Comparison of ENCODE assay signal across 1 cellular context in genomic region chr6:31075528-31075927, GRCh38.
TF ChIP-seq lines count a peak whose summit lies in the region.

No MANE protein-coding gene starts in this region.

TF ChIP-seq in GM23338, 12 proteins besides CTCF, POLR2A, EP300 and RAD21 (continued from another document):
- no peak for TF ChIP-seq ZNF462 (CRISPR knock-in tag; IDR thresholded peaks at IDR 0.05)
- TF ChIP-seq CREB1 (CRISPR knock-in tag; IDR thresholded peaks at IDR 0.05; ENCODE audit: low read depth), result no peak
- TF ChIP-seq ZNF331 (CRISPR knock-in tag; IDR thresholded peaks at IDR 0.05; ENCODE audit: low read depth), result no peak
